In genomic region chr2:144446136-144446535, GRCh38 we compare ENCODE assay signal across 1 cellular context.
TF ChIP-seq lines count a peak whose summit lies in the region.

No MANE protein-coding gene starts in this region.

TF ChIP-seq in K562, 482 proteins besides CTCF, POLR2A, EP300 and RAD21 (continued from another document):
- TF ChIP-seq ZBTB34 (CRISPR knock-in tag; IDR thresholded peaks at IDR 0.05) (no peak), CREB3 (tag; conservative IDR thresholded peaks at IDR 0.05; ENCODE audit: low read depth) (no peak), ZNF655 (CRISPR knock-in tag; IDR thresholded peaks at IDR 0.05) (no peak), SRSF9 (IDR thresholded peaks at IDR 0.05; ENCODE audit: borderline replicate concordance, low read depth, low read length) (no peak)
